In genomic region chr1:50348449-50349241, GRCh38 we compare ENCODE assay signal across 9 cellular contexts.
DNase-seq lines count a peak whose midpoint lies in the region; ATAC-seq, FAIRE-seq and TF ChIP-seq lines count a peak whose summit lies in the region.
"Had no signal": no experiment of that assay in that cellular context is flagged by ENCODE, and none has a peak within 500 bp of the region (broad histone marks: within the 10 kb centered on the region; RNA-seq: fewer than 3 reads in every experiment).

No MANE protein-coding gene starts in this region.

- intact Hi-C loops in HepG2 (cut with micrococcal nuclease; ENCODE audit: unreplicated experiment) = no loop called here

- H3K79me2 ChIP-seq in HepG2 (ENCODE audit: insufficient read depth, low read length) = no peaks in the 10 kb centered on the region

- DNase-seq in DMS153 treated with DMSO at 0.1 percent for 48 hours (lab: John Stamatoyannopoulos, UW; ENCODE audit: unreplicated experiment) = peak; percentile 87
- DNase-seq in NAMALWA (ENCODE audit: low spot score) = peak; percentile 80
- DNase-seq in SW 1271 (lab: John Stamatoyannopoulos, UW) = peak; percentile 16 to 50
- no peak for DNase-seq in chondrocyte (ENCODE audit: low spot score)
- peak; percentile 69 for DNase-seq in HepG2 (ENCODE audit: low spot score)
- DNase-seq in stimulated activated naive CD8-positive, alpha-beta T cell treated with anti-CD3 and anti-CD28 coated beads, Interleukin-15, amount 100 ng/mL, for 72 hours = peak; percentile 29 to 38

- no peak for TF ChIP-seq POLR2A in HepG2 (IDR thresholded peaks at IDR 0.05; ENCODE audit: insufficient read depth in 1 of 2, low read depth in 2 of 2, low read length in 2 of 2)

- H3K9me3 ChIP-seq in HepG2 (ENCODE audit: low read length) = no peaks in the 10 kb centered on the region

- peak; percentile 86 for FAIRE-seq in HepG2 (lab: Jason Lieb, UNC)
- FAIRE-seq: colon had no signal

- in situ Hi-C loops in HepG2 (cut with HindIII; ENCODE audit: extremely low pct_ligation_motif_present, low pct_unique_long_range_greater_than_20kb) = loop anchor here (10.0 to 25.0 kb wide), 3 partner anchors 1436 to 1786 kb away; no protein-coding TSS in a partner anchor

- H3K4me1 Mint-ChIP-seq in chondrocyte (ENCODE audit: low read depth) = no peaks in the 10 kb centered on the region
- peaks cover 5% of the 10 kb centered on the region for H3K4me1 Mint-ChIP-seq in stimulated activated naive CD8-positive, alpha-beta T cell treated with anti-CD3 and anti-CD28 coated beads, Interleukin-15, amount 100 ng/mL, for 72 hours

- no peak overlapping the region for H2AFZ ChIP-seq in HepG2 (ENCODE audit: low read length)

- CTCF ChIA-PET in HepG2 (lab: Yijun Ruan, JAX; ENCODE audit: low intra/inter-chr PET ratio, low total read pairs) = interaction anchor here (0.7 kb wide), 1 partner anchor 1432 kb away, joined by 4 read pairs; no protein-coding TSS in a partner anchor

- no peak overlapping the region for H3K27ac Mint-ChIP-seq in chondrocyte (ENCODE audit: unreplicated experiment)
- no peak overlapping the region for H3K27ac Mint-ChIP-seq in stimulated activated naive CD8-positive, alpha-beta T cell treated with anti-CD3 and anti-CD28 coated beads, Interleukin-15, amount 100 ng/mL, for 72 hours

- no peaks in the 10 kb centered on the region for H3K4me1 ChIP-seq in HepG2 (ENCODE audit: insufficient read depth, low read length)

- TF ChIP-seq EP300 in HepG2 (IDR thresholded peaks at IDR 0.05; ENCODE audit: low read depth in 2 of 2, low read length in 2 of 2) (no peak), HepG2 (CRISPR knock-in tag; IDR thresholded peaks at IDR 0.05; ENCODE audit: borderline replicate concordance) (no peak)

- ATAC-seq in GM21381 (IDR thresholded peaks at IDR 0.05; ENCODE audit: unreplicated experiment) = peak; percentile 65
- peak; percentile 88 for ATAC-seq in HepG2
- ATAC-seq in stimulated activated naive CD8-positive, alpha-beta T cell treated with anti-CD3 and anti-CD28 coated beads, Interleukin-15, amount 100 ng/mL, for 72 hours = peak; percentile 61
- no peak for ATAC-seq in HG03139 (IDR thresholded peaks at IDR 0.05; ENCODE audit: unreplicated experiment)

- no peak overlapping the region for H3K4me2 ChIP-seq in HepG2 (ENCODE audit: low read depth, low read length)

- H3K27me3 ChIP-seq in HepG2 (ENCODE audit: control insufficient read depth in 1 of 2, insufficient read depth in 2 of 2, low read length in 2 of 2) = peaks cover 2 to 15% of the 10 kb centered on the region in 2 experiments; a peak in 2 of 5 replicates

- H3K36me3 ChIP-seq in HepG2 (replicated peaks in 1 of 2; ENCODE audit: control insufficient read depth in 1 of 2, insufficient read depth in 2 of 2, low read length in 2 of 2) = no peaks in the 10 kb centered on the region

- no TSS peak for BruUV-seq in HepG2 (replicated peaks; lab: Mats Ljungman, UMichigan)

- no peak overlapping the region for H3K4me3 Mint-ChIP-seq in chondrocyte (ENCODE audit: unreplicated experiment)
- H3K4me3 Mint-ChIP-seq in stimulated activated naive CD8-positive, alpha-beta T cell treated with anti-CD3 and anti-CD28 coated beads, Interleukin-15, amount 100 ng/mL, for 72 hours = no peak overlapping the region

- WGBS in HepG2 (ENCODE audit: low lambda C conversion rate) = 0% methylated on average over 5 of the region's 5 CpGs

- peaks cover 1% of the 10 kb centered on the region for H3K36me3 Mint-ChIP-seq in chondrocyte (ENCODE audit: low read depth)

- H3K9ac ChIP-seq in HepG2 (ENCODE audit: insufficient read depth, low read depth, low read length) = no peak overlapping the region

- no peak overlapping the region for H3K27ac ChIP-seq in HepG2 (ENCODE audit: extremely low read length, insufficient read depth, low read length)

- TF ChIP-seq RAD21 in HepG2 (CRISPR knock-in tag; IDR thresholded peaks at IDR 0.05) = peak; percentile 73; the same call in 1 of the 2 replicates

- POLR2A ChIA-PET in HepG2 (lab: Yijun Ruan, JAX) = no interaction called here

- H3K9me3 Mint-ChIP-seq in chondrocyte (ENCODE audit: low read depth) = peaks cover 4% of the 10 kb centered on the region
- H3K9me3 Mint-ChIP-seq in stimulated activated naive CD8-positive, alpha-beta T cell treated with anti-CD3 and anti-CD28 coated beads, Interleukin-15, amount 100 ng/mL, for 72 hours = no peaks in the 10 kb centered on the region

- no peak overlapping the region for H3K4me3 ChIP-seq in HepG2 (replicated peaks in 1 of 3; ENCODE audit: insufficient read depth in 1 of 3, low read depth in 2 of 3, low read length in 3 of 3)

- no peaks in the 10 kb centered on the region for H4K20me1 ChIP-seq in HepG2 (ENCODE audit: insufficient read depth, low read length)

- TF ChIP-seq CTCF in chondrocyte (IDR thresholded peaks at IDR 0.05) (peak; percentile 89), HepG2 (CRISPR knock-in tag; IDR thresholded peaks at IDR 0.05) (peak; percentile 86)

- H3K27me3 Mint-ChIP-seq in chondrocyte (ENCODE audit: low read depth) = peaks cover 51% of the 10 kb centered on the region
- H3K27me3 Mint-ChIP-seq in stimulated activated naive CD8-positive, alpha-beta T cell treated with anti-CD3 and anti-CD28 coated beads, Interleukin-15, amount 100 ng/mL, for 72 hours = peaks cover 52% of the 10 kb centered on the region

TF ChIP-seq in HepG2, 621 proteins besides CTCF, POLR2A, EP300 and RAD21 (continues in another document):
- peak; percentile 5; the same call in 1 of the 2 replicates for TF ChIP-seq MAFF (IDR thresholded peaks at IDR 0.05; ENCODE audit: low read depth, low read length)
- TF ChIP-seq, protein P1, sequence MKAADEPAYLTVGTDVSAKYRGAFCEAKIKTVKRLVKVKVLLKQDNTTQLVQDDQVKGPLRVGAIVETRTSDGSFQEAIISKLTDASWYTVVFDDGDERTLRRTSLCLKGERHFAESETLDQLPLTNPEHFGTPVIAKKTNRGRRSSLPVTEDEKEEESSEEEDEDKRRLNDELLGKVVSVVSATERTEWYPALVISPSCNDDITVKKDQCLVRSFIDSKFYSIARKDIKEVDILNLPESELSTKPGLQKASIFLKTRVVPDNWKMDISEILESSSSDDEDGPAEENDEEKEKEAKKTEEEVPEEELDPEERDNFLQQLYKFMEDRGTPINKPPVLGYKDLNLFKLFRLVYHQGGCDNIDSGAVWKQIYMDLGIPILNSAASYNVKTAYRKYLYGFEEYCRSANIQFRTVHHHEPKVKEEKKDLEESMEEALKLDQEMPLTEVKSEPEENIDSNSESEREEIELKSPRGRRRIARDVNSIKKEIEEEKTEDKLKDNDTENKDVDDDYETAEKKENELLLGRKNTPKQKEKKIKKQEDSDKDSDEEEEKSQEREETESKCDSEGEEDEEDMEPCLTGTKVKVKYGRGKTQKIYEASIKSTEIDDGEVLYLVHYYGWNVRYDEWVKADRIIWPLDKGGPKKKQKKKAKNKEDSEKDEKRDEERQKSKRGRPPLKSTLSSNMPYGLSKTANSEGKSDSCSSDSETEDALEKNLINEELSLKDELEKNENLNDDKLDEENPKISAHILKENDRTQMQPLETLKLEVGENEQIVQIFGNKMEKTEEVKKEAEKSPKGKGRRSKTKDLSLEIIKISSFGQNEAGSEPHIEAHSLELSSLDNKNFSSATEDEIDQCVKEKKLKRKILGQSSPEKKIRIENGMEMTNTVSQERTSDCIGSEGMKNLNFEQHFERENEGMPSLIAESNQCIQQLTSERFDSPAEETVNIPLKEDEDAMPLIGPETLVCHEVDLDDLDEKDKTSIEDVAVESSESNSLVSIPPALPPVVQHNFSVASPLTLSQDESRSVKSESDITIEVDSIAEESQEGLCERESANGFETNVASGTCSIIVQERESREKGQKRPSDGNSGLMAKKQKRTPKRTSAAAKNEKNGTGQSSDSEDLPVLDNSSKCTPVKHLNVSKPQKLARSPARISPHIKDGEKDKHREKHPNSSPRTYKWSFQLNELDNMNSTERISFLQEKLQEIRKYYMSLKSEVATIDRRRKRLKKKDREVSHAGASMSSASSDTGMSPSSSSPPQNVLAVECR (CRISPR knock-in tag; IDR thresholded peaks at IDR 0.05; ENCODE audit: borderline replicate concordance) = no peak
- TF ChIP-seq RXRA (CRISPR knock-in tag; IDR thresholded peaks at IDR 0.05) = no peak
- TF ChIP-seq SMC3 (IDR thresholded peaks at IDR 0.05; ENCODE audit: low read length) = peak; percentile 75
- TF ChIP-seq STAG1 (CRISPR knock-in tag; IDR thresholded peaks at IDR 0.05) = peak; percentile 85
- TF ChIP-seq BHLHE40 (IDR thresholded peaks at IDR 0.05; ENCODE audit: low read length) = peak; percentile 61
- no peak for TF ChIP-seq CBX2 (IDR thresholded peaks at IDR 0.05; ENCODE audit: low read depth, low read length)
- TF ChIP-seq CBX2 (CRISPR knock-in tag; IDR thresholded peaks at IDR 0.05; ENCODE audit: low read depth) = no peak
- TF ChIP-seq, protein P2, sequence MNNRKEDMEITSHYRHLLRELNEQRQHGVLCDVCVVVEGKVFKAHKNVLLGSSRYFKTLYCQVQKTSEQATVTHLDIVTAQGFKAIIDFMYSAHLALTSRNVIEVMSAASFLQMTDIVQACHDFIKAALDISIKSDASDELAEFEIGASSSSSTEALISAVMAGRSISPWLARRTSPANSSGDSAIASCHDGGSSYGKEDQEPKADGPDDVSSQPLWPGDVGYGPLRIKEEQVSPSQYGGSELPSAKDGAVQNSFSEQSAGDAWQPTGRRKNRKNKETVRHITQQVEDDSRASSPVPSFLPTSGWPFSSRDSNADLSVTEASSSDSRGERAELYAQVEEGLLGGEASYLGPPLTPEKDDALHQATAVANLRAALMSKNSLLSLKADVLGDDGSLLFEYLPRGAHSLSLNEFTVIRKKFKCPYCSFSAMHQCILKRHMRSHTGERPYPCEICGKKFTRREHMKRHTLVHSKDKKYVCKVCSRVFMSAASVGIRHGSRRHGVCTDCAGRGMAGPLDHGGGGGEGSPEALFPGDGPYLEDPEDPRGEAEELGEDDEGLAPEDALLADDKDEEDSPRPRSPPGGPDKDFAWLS (CRISPR knock-in tag; IDR thresholded peaks at IDR 0.05; ENCODE audit: borderline replicate concordance) = no peak
- no peak for TF ChIP-seq TIGD3 (CRISPR knock-in tag; IDR thresholded peaks at IDR 0.05; ENCODE audit: borderline replicate concordance)
- TF ChIP-seq ZNF605 (CRISPR knock-in tag; IDR thresholded peaks at IDR 0.05) = no peak
- no peak for TF ChIP-seq NFATC3 (CRISPR knock-in tag; IDR thresholded peaks at IDR 0.05)
- no peak for TF ChIP-seq ZKSCAN1 (IDR thresholded peaks at IDR 0.05; ENCODE audit: low read length)
- TF ChIP-seq ELF4 (CRISPR knock-in tag; IDR thresholded peaks at IDR 0.05; ENCODE audit: borderline replicate concordance) = no peak
